ENCODE assay signal across 22 cellular contexts in the genomic region with DNA sequence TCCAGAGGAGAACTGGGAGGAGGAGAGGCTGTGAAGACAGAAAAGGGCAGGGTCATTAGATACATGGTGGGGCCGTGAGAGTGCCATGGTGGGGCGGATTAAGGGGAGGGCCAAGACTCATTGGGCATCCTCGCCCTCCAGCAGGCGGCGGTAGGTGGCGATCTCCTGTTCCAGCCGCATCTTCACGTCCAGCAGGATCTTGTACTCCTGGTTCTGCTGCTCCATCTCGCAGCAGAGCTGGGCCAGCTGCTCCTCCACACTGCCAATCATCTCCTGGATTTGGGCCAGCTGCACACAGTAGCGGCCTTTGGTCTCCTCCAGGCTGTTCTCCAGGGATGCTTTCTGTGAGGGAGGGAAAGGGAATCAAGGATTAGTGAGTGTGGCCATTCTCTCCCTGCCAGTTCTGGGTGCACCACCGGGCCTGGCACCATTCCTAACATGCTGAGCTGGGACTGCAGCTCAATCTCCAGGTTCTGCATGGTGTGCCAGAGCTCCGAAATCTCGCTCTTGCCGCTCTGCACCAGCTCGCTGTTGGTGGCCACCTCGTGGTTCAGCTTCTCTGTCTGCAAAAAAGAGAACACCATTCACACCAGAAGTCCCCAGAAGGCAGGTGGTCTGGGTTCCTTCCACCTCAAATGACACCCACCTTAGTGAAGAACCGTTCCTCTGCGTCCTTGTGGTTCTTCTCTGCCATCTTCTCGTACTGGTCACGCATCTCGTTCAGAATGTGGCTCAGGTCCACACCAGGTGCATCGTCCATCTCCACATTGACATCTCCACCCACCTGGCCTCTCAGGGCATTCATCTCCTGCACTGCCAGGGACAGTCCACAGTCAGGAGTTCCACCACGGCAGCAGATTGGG.
DNase-seq lines count a peak whose midpoint lies in the region; ATAC-seq and TF ChIP-seq lines count a peak whose summit lies in the region.
"Had no signal": no experiment of that assay in that cellular context is flagged by ENCODE, and none has a peak within 500 bp of the region (broad histone marks: within the 10 kb centered on the region; RNA-seq: fewer than 3 reads in every experiment).

No MANE protein-coding gene starts in this region.

- ATAC-seq in HG02588 (IDR thresholded peaks at IDR 0.05; ENCODE audit: unreplicated experiment) = no peak
- ATAC-seq: Panc1 had no signal

- TF ChIP-seq CTCF in LNCaP clone FGC (IDR thresholded peaks at IDR 0.05; ENCODE audit: control insufficient read depth, extremely low read depth, insufficient read depth) = no peak
- TF ChIP-seq CTCF in osteocyte (IDR thresholded peaks at IDR 0.05) = no peak

- no peak overlapping the region for H3K4me3 ChIP-seq in LNCaP clone FGC (ENCODE audit: low read depth, low read length)
- H3K4me3 ChIP-seq: MG63, SJCRH30 had no signal

- H3K27ac Mint-ChIP-seq in osteocyte (ENCODE audit: unreplicated experiment) = no peak overlapping the region
- H3K27ac Mint-ChIP-seq: CD14-positive monocyte had no signal

- no peak overlapping the region for H3K4me3 Mint-ChIP-seq in osteocyte (ENCODE audit: unreplicated experiment)
- H3K4me3 Mint-ChIP-seq: CD14-positive monocyte had no signal

- DNase-seq in Daoy (ENCODE audit: low read depth) = peak; percentile 11
- peak; percentile 13 for DNase-seq in LNCaP clone FGC (ENCODE audit: low read depth)
- DNase-seq in cerebellum (ENCODE audit: low spot score) = peak; percentile 59
- DNase-seq in osteocyte (ENCODE audit: extremely low spot score, unreplicated experiment) = peak; percentile 83
- DNase-seq in activated CD8-positive, alpha-beta memory T cell treated with anti-CD3 and anti-CD28 coated beads, Interleukin-2, amount 50 U/mL, for 4 hours = no peak
- no peak for DNase-seq in KG1 (lab: John Stamatoyannopoulos, UW)
- DNase-seq in stimulated activated CD4-positive, alpha-beta T cell treated with anti-CD3 and anti-CD28 coated beads, Interleukin-2, amount 100 ng/mL, for 48 hours = no peak
- DNase-seq: ACHN, AML-193, DND-41, GDM1, GOT3, Karpas-422, MG63, NCI-H1092 treated with DMSO at 0.1 percent for 48 hours, NCI-H146, NCI-H2107, NCI-H510A had no signal

- H3K9me3 Mint-ChIP-seq in osteocyte (ENCODE audit: unreplicated experiment) = no peaks in the 10 kb centered on the region
- H3K9me3 Mint-ChIP-seq: CD14-positive monocyte had no signal

- H3K36me3 Mint-ChIP-seq in osteocyte (ENCODE audit: unreplicated experiment) = no peaks in the 10 kb centered on the region
- H3K36me3 Mint-ChIP-seq: CD14-positive monocyte had no signal

- no peaks in the 10 kb centered on the region for H3K4me1 Mint-ChIP-seq in osteocyte (ENCODE audit: unreplicated experiment)
- H3K4me1 Mint-ChIP-seq: CD14-positive monocyte had no signal

- H3K27me3 Mint-ChIP-seq in osteocyte (ENCODE audit: unreplicated experiment) = peaks cover 6% of the 10 kb centered on the region

Comparison
In these comparisons a context has a peak if more than half of its experiments do, and no peak if none do; other contexts are left out.
1. DNase-seq: peak in Daoy (single experiment), LNCaP clone FGC (single experiment), cerebellum (single experiment) and osteocyte (single experiment); none in activated CD8-positive, alpha-beta memory T cell treated with anti-CD3 and anti-CD28 coated beads, Interleukin-2, amount 50 U/mL, for 4 hours (single experiment), KG1 (single experiment) and stimulated activated CD4-positive, alpha-beta T cell treated with anti-CD3 and anti-CD28 coated beads, Interleukin-2, amount 100 ng/mL, for 48 hours (0 of 2).